Comparison of ENCODE assay signal across 12 cellular contexts in the genomic region with DNA sequence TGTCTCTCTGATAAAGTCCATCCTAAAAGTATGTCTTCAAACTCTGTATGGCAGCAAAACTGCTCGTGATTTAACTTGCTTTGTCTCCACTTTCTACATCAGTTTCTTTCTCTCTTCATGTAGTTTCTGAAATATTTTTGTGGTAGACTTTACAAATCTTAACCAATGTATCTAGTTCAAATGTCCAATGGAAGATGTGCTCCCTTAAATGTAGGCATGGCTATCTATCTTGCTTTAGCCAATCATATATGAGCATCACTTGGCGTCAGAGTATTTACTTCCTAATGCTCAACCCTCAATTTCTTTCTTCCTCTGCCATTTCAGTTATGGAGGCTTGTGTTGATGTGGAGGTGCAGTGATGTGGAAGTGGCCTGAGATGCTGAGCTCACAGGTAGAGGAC.
DNase-seq lines count a peak whose midpoint lies in the region; ATAC-seq and TF ChIP-seq lines count a peak whose summit lies in the region.
"Had no signal": no experiment of that assay in that cellular context is flagged by ENCODE, and none has a peak within 500 bp of the region (broad histone marks: within the 10 kb centered on the region; RNA-seq: fewer than 3 reads in every experiment).

No MANE protein-coding gene starts in this region.

- H3F3A ChIP-seq in OCI-LY1 (ENCODE audit: insufficient read depth, low read length): no peaks in the 10 kb centered on the region

- DNase-seq in pons (ENCODE audit: low spot score) (no peak), HEK293T (ENCODE audit: extremely low spot score) (no peak), RWPE1 (ENCODE audit: low spot score) (no peak), C1 segment of cervical spinal cord (lab: John Stamatoyannopoulos, UW) (no peak)
- DNase-seq: CD8-positive, alpha-beta memory T cell; Kasumi-1; left ventricle myocardium superior; uterus had no signal

- no peak overlapping the region; the same call in 1 of the 2 replicates for H2AFZ ChIP-seq in OCI-LY1 (ENCODE audit: low read length)

- no peaks in the 10 kb centered on the region for H3K9me2 ChIP-seq in OCI-LY1 (ENCODE audit: low read depth, low read length)

- H3K9ac ChIP-seq in OCI-LY1 (ENCODE audit: low read length): peak overlapping the region; percentile 62

- TF ChIP-seq CTCF in OCI-LY1 (IDR thresholded peaks at IDR 0.05; ENCODE audit: low read length) (no peak), RWPE1 (conservative IDR thresholded peaks at IDR 0.05; ENCODE audit: low read depth) (no peak)

- POLR2A ChIA-PET in HEK293T (lab: Yijun Ruan, JAX): no interaction called here
- POLR2A ChIA-PET in RWPE1 (lab: Yijun Ruan, JAX; ENCODE audit: low non-redundant PET): no interaction called here

- peak; percentile 31 for ATAC-seq in GM18520 (IDR thresholded peaks at IDR 0.05; ENCODE audit: unreplicated experiment)
- peak; percentile 42 for ATAC-seq in GM21367 (IDR thresholded peaks at IDR 0.05; ENCODE audit: unreplicated experiment)
- peak; percentile 63 for ATAC-seq in HG03039 (IDR thresholded peaks at IDR 0.05; ENCODE audit: unreplicated experiment)
- ATAC-seq: left ventricle myocardium superior had no signal

- peak overlapping the region; percentile 95 for H3K27ac ChIP-seq in OCI-LY1 (ENCODE audit: low read depth, low read length, poor library complexity, severe bottlenecking)
- no peak overlapping the region for H3K27ac ChIP-seq in RWPE1
- H3K27ac ChIP-seq: uterus had no signal

- H3K9me3 ChIP-seq in OCI-LY1 (ENCODE audit: low read length): no peaks in the 10 kb centered on the region
- H3K9me3 ChIP-seq: uterus had no signal

- CTCF ChIA-PET in HEK293T (lab: Yijun Ruan, JAX): interaction anchor here (0.5 kb wide), 1 partner anchor 371 kb away, joined by 3 read pairs; no protein-coding TSS in a partner anchor
- CTCF ChIA-PET in RWPE1 (lab: Yijun Ruan, JAX): interaction anchor here (0.6 kb wide), 1 partner anchor 212 kb away, joined by 3 read pairs; no protein-coding TSS in a partner anchor

- H3K36me3 ChIP-seq in OCI-LY1 (ENCODE audit: insufficient read depth, low read length): peaks cover 26% of the 10 kb centered on the region
- H3K36me3 ChIP-seq: uterus had no signal

- peaks cover 48% of the 10 kb centered on the region for H3K4me1 ChIP-seq in OCI-LY1 (ENCODE audit: insufficient read depth, low read length, severe bottlenecking)

- no peaks in the 10 kb centered on the region for H3K79me2 ChIP-seq in OCI-LY1 (ENCODE audit: insufficient read depth, low read length)

- peak overlapping the region; percentile 90 for H3K4me2 ChIP-seq in OCI-LY1 (ENCODE audit: low read length)

- H3K27me3 ChIP-seq in OCI-LY1 (ENCODE audit: insufficient read depth, low read length): no peaks in the 10 kb centered on the region
- H3K27me3 ChIP-seq: uterus had no signal

- H3K4me3 ChIP-seq in OCI-LY1 (ENCODE audit: low read depth, low read length, poor library complexity, severe bottlenecking): peak overlapping the region; percentile 61
- H3K4me3 ChIP-seq: uterus had no signal

- H4K20me1 ChIP-seq in OCI-LY1 (ENCODE audit: insufficient read depth, low read length): no peaks in the 10 kb centered on the region

TF ChIP-seq in HEK293T, 16 proteins besides CTCF, POLR2A, EP300 and RAD21:
- TF ChIP-seq BHLHE40 (IDR thresholded peaks at IDR 0.05; ENCODE audit: borderline replicate concordance) (no peak), ZNF384 (IDR thresholded peaks at IDR 0.05) (no peak), TARDBP (IDR thresholded peaks at IDR 0.05) (no peak), FOXM1 (IDR thresholded peaks at IDR 0.05; ENCODE audit: borderline replicate concordance) (no peak), SUZ12 (IDR thresholded peaks at IDR 0.05) (no peak), ELF4 (IDR thresholded peaks at IDR 0.05) (no peak), CTBP1 (IDR thresholded peaks at IDR 0.05; ENCODE audit: borderline replicate concordance) (no peak), ARNT (IDR thresholded peaks at IDR 0.05) (no peak), FOXK2 (IDR thresholded peaks at IDR 0.05) (no peak), LEF1 (IDR thresholded peaks at IDR 0.05; ENCODE audit: borderline replicate concordance) (no peak), HDGF (IDR thresholded peaks at IDR 0.05; ENCODE audit: borderline replicate concordance) (no peak), L3MBTL2 (conservative IDR thresholded peaks at IDR 0.05) (no peak)
- TF ChIP-seq, protein P1, sequence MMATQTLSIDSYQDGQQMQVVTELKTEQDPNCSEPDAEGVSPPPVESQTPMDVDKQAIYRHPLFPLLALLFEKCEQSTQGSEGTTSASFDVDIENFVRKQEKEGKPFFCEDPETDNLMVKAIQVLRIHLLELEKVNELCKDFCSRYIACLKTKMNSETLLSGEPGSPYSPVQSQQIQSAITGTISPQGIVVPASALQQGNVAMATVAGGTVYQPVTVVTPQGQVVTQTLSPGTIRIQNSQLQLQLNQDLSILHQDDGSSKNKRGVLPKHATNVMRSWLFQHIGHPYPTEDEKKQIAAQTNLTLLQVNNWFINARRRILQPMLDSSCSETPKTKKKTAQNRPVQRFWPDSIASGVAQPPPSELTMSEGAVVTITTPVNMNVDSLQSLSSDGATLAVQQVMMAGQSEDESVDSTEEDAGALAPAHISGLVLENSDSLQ (IDR thresholded peaks at IDR 0.05): no peak
